In genomic region chr12:2247109-2247508, GRCh38 we compare ENCODE assay signal across 15 cellular contexts.
DNase-seq lines count a peak whose midpoint lies in the region; ATAC-seq and TF ChIP-seq lines count a peak whose summit lies in the region.
"Had no signal": no experiment of that assay in that cellular context is flagged by ENCODE, and none has a peak within 500 bp of the region (broad histone marks: within the 10 kb centered on the region; RNA-seq: fewer than 3 reads in every experiment).

No MANE protein-coding gene starts in this region.

- H3K9me3 Mint-ChIP-seq in GM23338, result no peaks in the 10 kb centered on the region

- WGBS in gastroesophageal sphincter (ENCODE audit: low coverage in 1 of 2), 2 donors, result 50 to 81% methylated on average over 3 to 6 of the region's 6 CpGs

- no peaks in the 10 kb centered on the region for H3K9me3 ChIP-seq in gastroesophageal sphincter
- H3K9me3 ChIP-seq: SJCRH30 had no signal

- no peak overlapping the region for H3K9ac ChIP-seq in rectal smooth muscle tissue (ENCODE audit: low read length)

- no peak overlapping the region for H2AFZ ChIP-seq in GM23338

- DNase-seq in GM23338 (ENCODE audit: low spot score) (no peak), NAMALWA (ENCODE audit: low spot score) (peak; percentile 23), NCI-H345 treated with DMSO at 0.1 percent for 48 hours (lab: John Stamatoyannopoulos, UW; ENCODE audit: unreplicated experiment) (no peak), NCI-H748 treated with DMSO at 0.1 percent for 48 hours (lab: John Stamatoyannopoulos, UW) (no peak), LoVo (ENCODE audit: low spot score) (no peak)
- no peak for DNase-seq in stimulated activated CD8-positive, alpha-beta memory T cell treated with anti-CD3 and anti-CD28 coated beads, Interleukin-4, amount 100 ng/mL, for 48 hours
- DNase-seq: DMS153, HCEC 1CT, NCI-H1092 treated with DMSO at 0.1 percent for 48 hours, NCI-H1694 treated with DMSO at 0.1 percent for 48 hours, NCI-H446, SJCRH30 had no signal

- no peaks in the 10 kb centered on the region for H3K9me2 ChIP-seq in GM23338 (ENCODE audit: insufficient read depth)

- ATAC-seq in GM23338 (no peak), gastroesophageal sphincter (no peak)
- ATAC-seq: K562 had no signal

- no peak overlapping the region for H3K4me3 Mint-ChIP-seq in GM23338

- H3F3A ChIP-seq in GM23338 (replicated peaks; ENCODE audit: low read depth), result no peaks in the 10 kb centered on the region

- peaks cover 28% of the 10 kb centered on the region for H3K4me1 ChIP-seq in GM23338 (ENCODE audit: insufficient read depth)
- peaks cover 7 to 92% (median 19%) of the 10 kb centered on the region in 3 donors for H3K4me1 ChIP-seq in gastroesophageal sphincter
- H3K4me1 ChIP-seq in rectal smooth muscle tissue (ENCODE audit: control insufficient read depth, insufficient read depth, low read length), result peaks cover 54% of the 10 kb centered on the region
- H3K4me1 ChIP-seq: SJCRH30 had no signal

- H3K4me2 ChIP-seq in GM23338, result no peak overlapping the region

- TF ChIP-seq EP300 in gastroesophageal sphincter (IDR thresholded peaks at IDR 0.05), result no peak

- 0 out of 2 replicates have a peak overlapping the region, but pooled peaks have one; percentile 3 for H3K27ac Mint-ChIP-seq in GM23338

- H3K36me3 ChIP-seq in GM23338 (ENCODE audit: insufficient read depth), result no peaks in the 10 kb centered on the region
- H3K36me3 ChIP-seq in gastroesophageal sphincter, result no peaks in the 10 kb centered on the region
- H3K36me3 ChIP-seq in rectal smooth muscle tissue (ENCODE audit: control insufficient read depth, insufficient read depth, low read length), result no peaks in the 10 kb centered on the region
- H3K36me3 ChIP-seq: SJCRH30 had no signal

- peaks cover 3% of the 10 kb centered on the region for H3K27me3 Mint-ChIP-seq in GM23338 (ENCODE audit: insufficient read depth, low read depth, poor library complexity)

- TF ChIP-seq POLR2A in gastroesophageal sphincter (IDR thresholded peaks at IDR 0.05), result no peak

- no peaks in the 10 kb centered on the region for H3K79me2 ChIP-seq in GM23338 (replicated peaks; ENCODE audit: insufficient read depth)

- H3K4me1 Mint-ChIP-seq in GM23338, result peaks cover 52% of the 10 kb centered on the region

- H3K27ac ChIP-seq in GM23338 (ENCODE audit: low read depth) (no peak overlapping the region), gastroesophageal sphincter (peak overlapping the region in 3 of 4 donors; percentile 84 to 88 (median 85)), rectal smooth muscle tissue (ENCODE audit: low read depth, low read length) (peak overlapping the region; percentile 89)
- H3K27ac ChIP-seq: SJCRH30 had no signal

- H3K27me3 ChIP-seq in GM23338 (ENCODE audit: insufficient read depth), result no peaks in the 10 kb centered on the region
- H3K27me3 ChIP-seq in gastroesophageal sphincter, result no peaks in the 10 kb centered on the region
- H3K27me3 ChIP-seq in rectal smooth muscle tissue (ENCODE audit: control insufficient read depth, insufficient read depth, low read length), result no peaks in the 10 kb centered on the region

- TF ChIP-seq CTCF in GM23338 (conservative IDR thresholded peaks at IDR 0.05; ENCODE audit: low read depth in 2 of 2), result no peak
- no peak for TF ChIP-seq CTCF in gastroesophageal sphincter (IDR thresholded peaks at IDR 0.05)

- no peaks in the 10 kb centered on the region for H3K36me3 Mint-ChIP-seq in GM23338 (ENCODE audit: low read depth)

- H4K20me1 ChIP-seq in GM23338 (replicated peaks; ENCODE audit: insufficient read depth), result no peaks in the 10 kb centered on the region

- H3K4me3 ChIP-seq in GM23338 (no peak overlapping the region), gastroesophageal sphincter (no peak overlapping the region), rectal smooth muscle tissue (ENCODE audit: low read length) (no peak overlapping the region)
- H3K4me3 ChIP-seq: K562, SJCRH30 had no signal

TF ChIP-seq in GM23338, 12 proteins besides CTCF, POLR2A, EP300 and RAD21 (continues in another document):
- TF ChIP-seq STAT1 (IDR thresholded peaks at IDR 0.05; ENCODE audit: unreplicated experiment) (no peak), CREB1 (CRISPR knock-in tag; IDR thresholded peaks at IDR 0.05; ENCODE audit: low read depth) (no peak), ZNF331 (CRISPR knock-in tag; IDR thresholded peaks at IDR 0.05; ENCODE audit: low read depth) (no peak), REST (IDR thresholded peaks at IDR 0.05; ENCODE audit: unreplicated experiment) (no peak), EZH2 (IDR thresholded peaks at IDR 0.05; ENCODE audit: low read depth, unreplicated experiment) (no peak), ETS1 (IDR thresholded peaks at IDR 0.05) (no peak), JUNB (IDR thresholded peaks at IDR 0.05; ENCODE audit: unreplicated experiment) (no peak)
